In the genomic region with DNA sequence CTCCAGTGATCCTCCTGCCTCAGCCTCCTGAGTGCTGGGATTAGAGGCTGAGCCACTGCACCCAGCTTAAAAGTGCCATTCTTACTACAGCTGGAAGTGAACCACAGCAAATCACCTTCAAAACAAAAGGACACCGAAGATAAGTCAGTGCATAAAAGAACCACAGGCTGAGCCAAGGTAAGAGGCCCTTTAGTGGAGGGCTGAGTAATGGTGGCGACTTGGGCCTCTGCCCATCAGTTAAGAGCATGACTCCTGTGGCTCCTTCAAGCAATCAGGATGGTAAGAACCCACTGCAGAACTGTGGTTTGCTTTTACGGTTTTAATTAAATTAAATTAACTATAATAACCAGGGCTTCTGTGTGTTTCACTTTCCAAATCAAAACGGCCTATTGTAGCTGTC, we compare ENCODE assay signal across 8 cellular contexts.
DNase-seq lines count a peak whose midpoint lies in the region; ATAC-seq and TF ChIP-seq lines count a peak whose summit lies in the region.
"Had no signal": no experiment of that assay in that cellular context is flagged by ENCODE, and none has a peak within 500 bp of the region (broad histone marks: within the 10 kb centered on the region; RNA-seq: fewer than 3 reads in every experiment).

No MANE protein-coding gene starts in this region.

- H3K79me2 ChIP-seq in Loucy (ENCODE audit: insufficient read depth, low read length): no peaks in the 10 kb centered on the region

- no peak overlapping the region for H2AFZ ChIP-seq in Loucy (ENCODE audit: low read length)

- H3K9me2 ChIP-seq in Loucy (replicated peaks; ENCODE audit: low read depth, low read length): no peaks in the 10 kb centered on the region

- DNase-seq in EH (ENCODE audit: low read depth): peak; percentile 71
- peak in 3 of 4 donors; percentile 43 to 50 (median 44) for DNase-seq in body of pancreas
- peak; percentile 38 for DNase-seq in natural killer cell
- DNase-seq in retina: no peak
- DNase-seq in SKM-1 (lab: John Stamatoyannopoulos, UW; ENCODE audit: unreplicated experiment): no peak
- DNase-seq in AG08396 (ENCODE audit: low spot score): no peak

- peak overlapping the region in 1 of 4 donors; percentile 19 for H3K27ac ChIP-seq in body of pancreas

- TF ChIP-seq CTCF in Loucy (conservative IDR thresholded peaks at IDR 0.05; ENCODE audit: low read length): no peak
- TF ChIP-seq CTCF in body of pancreas (IDR thresholded peaks at IDR 0.05): no peak
- TF ChIP-seq CTCF in natural killer cell (IDR thresholded peaks at IDR 0.05): no peak

- H3K4me3 Mint-ChIP-seq in natural killer cell: peak overlapping the region; percentile 61

- peak overlapping the region; percentile 23 for H3K4me2 ChIP-seq in Loucy (ENCODE audit: low read depth, low read length, poor library complexity, severe bottlenecking)

- no peaks in the 10 kb centered on the region for H3F3A ChIP-seq in Loucy (ENCODE audit: low read depth)

- H3K9me3 ChIP-seq in Loucy (ENCODE audit: insufficient read depth, low read depth, low read length) (no peaks in the 10 kb centered on the region), body of pancreas (no peaks in the 10 kb centered on the region)

- H3K27me3 ChIP-seq in Loucy (ENCODE audit: insufficient read depth, low read length, poor library complexity, severe bottlenecking) (no peaks in the 10 kb centered on the region), body of pancreas (no peaks in the 10 kb centered on the region)

- H3K27me3 Mint-ChIP-seq in natural killer cell (ENCODE audit: low read depth in 2 of 2): no peaks in the 10 kb centered on the region

- H4K20me1 ChIP-seq in Loucy (ENCODE audit: insufficient read depth, low read length, poor library complexity, severe bottlenecking): no peaks in the 10 kb centered on the region

- H3K27ac Mint-ChIP-seq in natural killer cell: peak overlapping the region; percentile 92 to 97

- WGBS in body of pancreas, 2 donors: 51 to 57% methylated on average over 4 of the region's 4 CpGs

- no peak for TF ChIP-seq POLR2A in body of pancreas (IDR thresholded peaks at IDR 0.05)

- no peak overlapping the region for H3K4me3 ChIP-seq in Loucy (ENCODE audit: low read length, poor library complexity, severe bottlenecking)
- H3K4me3 ChIP-seq in body of pancreas: no peak overlapping the region

- peaks cover 62% of the 10 kb centered on the region for H3K4me1 ChIP-seq in Loucy (ENCODE audit: insufficient read depth, low read length, poor library complexity, severe bottlenecking)
- H3K4me1 ChIP-seq in body of pancreas: peaks cover 32% of the 10 kb centered on the region

- H3K9ac ChIP-seq in Loucy (ENCODE audit: low read depth, low read length, poor library complexity, severe bottlenecking): no peak overlapping the region

- no peaks in the 10 kb centered on the region for H3K9me3 Mint-ChIP-seq in natural killer cell

- H3K36me3 Mint-ChIP-seq in natural killer cell: no peaks in the 10 kb centered on the region

- peaks cover 77 to 89% of the 10 kb centered on the region in 2 donors for H3K4me1 Mint-ChIP-seq in natural killer cell

- H3K36me3 ChIP-seq in Loucy (ENCODE audit: insufficient read depth, low read length) (no peaks in the 10 kb centered on the region), body of pancreas (replicated peaks in 1 of 2; ENCODE audit: insufficient read depth in 1 of 2, low read depth in 2 of 2) (no peaks in the 10 kb centered on the region)

- ATAC-seq in body of pancreas: no peak
- ATAC-seq in natural killer cell: peak; percentile 15 to 28 (median 23)
- ATAC-seq: sciatic nerve had no signal

- intact Hi-C loops in body of pancreas (cut with DNase I): no loop called here
- intact Hi-C loops in natural killer cell (cut with micrococcal nuclease): loop anchor here (2.0 to 10.0 kb wide), 2 partner anchors 124 to 178 kb away; partner anchors contain the start of gene GATA6

Comparison
In these comparisons a context has a peak if more than half of its experiments do, and no peak if none do; other contexts are left out.
1. DNase-seq: peak in EH (single experiment), body of pancreas (3 of 4) and natural killer cell (single experiment); none in retina (single experiment), SKM-1 (single experiment) and AG08396 (single experiment).